ENCODE assay signal across 1 cellular context in the genomic region with DNA sequence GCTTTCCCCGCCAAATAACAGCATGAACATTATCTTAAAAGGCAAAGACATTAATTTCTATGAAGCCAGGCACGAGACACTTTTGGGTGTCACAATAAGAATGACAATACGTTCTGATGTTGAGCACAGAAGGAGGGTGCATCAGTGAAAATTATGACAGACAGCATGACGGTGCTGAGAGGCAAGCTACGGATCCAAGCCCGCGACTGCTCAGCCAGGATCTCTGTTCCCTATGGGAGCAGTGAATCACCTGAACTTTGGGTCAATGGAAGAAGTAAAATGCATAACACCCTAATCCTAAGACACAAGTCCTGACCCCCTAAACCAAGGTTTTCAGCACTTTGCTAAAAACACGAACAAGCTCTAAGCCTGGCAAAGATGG.
TF ChIP-seq lines count a peak whose summit lies in the region.

No MANE protein-coding gene starts in this region.

TF ChIP-seq in GM12878, 131 proteins besides CTCF, POLR2A, EP300 and RAD21 (continued from another document):
- TF ChIP-seq KDM1A (IDR thresholded peaks at IDR 0.05; ENCODE audit: borderline replicate concordance) (no peak), NFYA (IDR thresholded peaks at IDR 0.05; ENCODE audit: borderline replicate concordance, low read depth, low read length) (no peak), ATF7 (IDR thresholded peaks at IDR 0.05; ENCODE audit: low read depth) (no peak), POU2F2 (IDR thresholded peaks at IDR 0.05; ENCODE audit: borderline replicate concordance, low read depth, low read length) (no peak), MYB (IDR thresholded peaks at IDR 0.05; ENCODE audit: borderline replicate concordance, low read depth, low read length) (no peak), RCOR1 (conservative IDR thresholded peaks at IDR 0.05; ENCODE audit: low read depth, low read length) (no peak), MTA3 (IDR thresholded peaks at IDR 0.05; ENCODE audit: borderline replicate concordance, low read length) (no peak), MEF2B (IDR thresholded peaks at IDR 0.05; ENCODE audit: partially characterized antibody, poor library complexity, severe bottlenecking) (no peak), HDGF (IDR thresholded peaks at IDR 0.05) (no peak), PAX5 (IDR thresholded peaks at IDR 0.05; ENCODE audit: borderline replicate concordance, low read depth, low read length) (no peak)
- TF ChIP-seq, protein P1, sequence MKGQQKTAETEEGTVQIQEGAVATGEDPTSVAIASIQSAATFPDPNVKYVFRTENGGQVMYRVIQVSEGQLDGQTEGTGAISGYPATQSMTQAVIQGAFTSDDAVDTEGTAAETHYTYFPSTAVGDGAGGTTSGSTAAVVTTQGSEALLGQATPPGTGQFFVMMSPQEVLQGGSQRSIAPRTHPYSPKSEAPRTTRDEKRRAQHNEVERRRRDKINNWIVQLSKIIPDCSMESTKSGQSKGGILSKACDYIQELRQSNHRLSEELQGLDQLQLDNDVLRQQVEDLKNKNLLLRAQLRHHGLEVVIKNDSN (IDR thresholded peaks at IDR 0.05; ENCODE audit: borderline replicate concordance, extremely low read length, insufficient read depth, low read depth, low read length): no peak
TF ChIP-seq in GM12878: peak in this region for 0.
